ENCODE assay signal across 19 cellular contexts in genomic region chr7:112182749-112183148, GRCh38. TPM values are rescaled to one million over a fixed set of nuclear protein-coding genes. Genes with fewer than 3 reads are reported as not detected.
A peak's percentile ranks its signal among the peaks of the same experiment; 100 is the strongest.
DNase-seq lines count a peak whose midpoint lies in the region; ATAC-seq and TF ChIP-seq lines count a peak whose summit lies in the region.
"Had no signal": no experiment of that assay in that cellular context is flagged by ENCODE, and none has a peak within 500 bp of the region (broad histone marks: within the 10 kb centered on the region; RNA-seq: fewer than 3 reads in every experiment).

No MANE protein-coding gene starts in this region.

- no peak for TF ChIP-seq EP300 in tibial nerve (IDR thresholded peaks at IDR 0.05)

- H3K4me3 ChIP-seq in left ventricle myocardium inferior: no peak overlapping the region
- no peak overlapping the region for H3K4me3 ChIP-seq in tibial nerve
- H3K4me3 ChIP-seq in Caco-2 (ENCODE audit: low read depth, low read length): no peak overlapping the region
- H3K4me3 ChIP-seq: ovary had no signal

- H3K4me1 Mint-ChIP-seq in Caco-2 (ENCODE audit: low read depth, unreplicated experiment): no peaks in the 10 kb centered on the region
- H3K4me1 Mint-ChIP-seq: activated CD4-positive, alpha-beta T cell treated with anti-CD3 and anti-CD28 coated beads for 36 hours; CD8-positive, alpha-beta memory T cell had no signal

- CTCF ChIA-PET in Caco-2 (lab: Charles Lee): no interaction called here

- H3K4me1 ChIP-seq in left ventricle myocardium inferior: peaks cover 89% of the 10 kb centered on the region
- peaks cover 0 to 36% (median 3%) of the 10 kb centered on the region in 4 donors for H3K4me1 ChIP-seq in tibial nerve
- no peaks in the 10 kb centered on the region for H3K4me1 ChIP-seq in Caco-2

- no peaks in the 10 kb centered on the region for H3K9me3 Mint-ChIP-seq in Caco-2 (ENCODE audit: unreplicated experiment)
- H3K9me3 Mint-ChIP-seq: CD8-positive, alpha-beta memory T cell had no signal

- intact Hi-C loops in Right ventricle myocardium superior (cut with DNase I) (no loop called here), cardiac septum (cut with DNase I) (no loop called here), left ventricle myocardium inferior (cut with micrococcal nuclease) (no loop called here), Caco-2 (cut with micrococcal nuclease; ENCODE audit: unreplicated experiment) (no loop called here)

- H3K36me3 ChIP-seq in left ventricle myocardium inferior: no peaks in the 10 kb centered on the region
- H3K36me3 ChIP-seq in tibial nerve: no peaks in the 10 kb centered on the region
- no peaks in the 10 kb centered on the region for H3K36me3 ChIP-seq in Caco-2 (ENCODE audit: control insufficient read depth, insufficient read depth, low read length)
- H3K36me3 ChIP-seq: ovary had no signal

- TF ChIP-seq POLR2A in tibial nerve (IDR thresholded peaks at IDR 0.05): no peak

- H3K27ac ChIP-seq in left ventricle myocardium inferior (replicated peaks) (peak overlapping the region; percentile 37), tibial nerve (no peak overlapping the region)
- H3K27ac ChIP-seq: ovary had no signal

- BruUV-seq in Caco-2 (replicated peaks; lab: Mats Ljungman, UMichigan): no TSS peak

- H3K9me3 ChIP-seq in left ventricle myocardium inferior (replicated peaks) (no peaks in the 10 kb centered on the region), tibial nerve (no peaks in the 10 kb centered on the region), Caco-2 (no peaks in the 10 kb centered on the region)
- H3K9me3 ChIP-seq: ovary had no signal

- H3K27me3 ChIP-seq in left ventricle myocardium inferior (ENCODE audit: low read depth): no peaks in the 10 kb centered on the region
- H3K27me3 ChIP-seq in tibial nerve: no peaks in the 10 kb centered on the region
- peaks cover 1% of the 10 kb centered on the region; the same call in 1 of the 2 replicates for H3K27me3 ChIP-seq in Caco-2 (replicated peaks; ENCODE audit: control insufficient read depth, insufficient read depth, low read length)
- H3K27me3 ChIP-seq: ovary had no signal

- POLR2A ChIA-PET in Caco-2 (lab: Charles Lee): no interaction called here

- TF ChIP-seq CTCF in left ventricle myocardium inferior (IDR thresholded peaks at IDR 0.05; ENCODE audit: borderline replicate concordance): no peak
- TF ChIP-seq CTCF in tibial nerve (IDR thresholded peaks at IDR 0.05): no peak
- TF ChIP-seq CTCF in Caco-2 (IDR thresholded peaks at IDR 0.05; ENCODE audit: insufficient read depth in 1 of 2, low read depth in 1 of 2, low read length in 1 of 2, severe bottlenecking in 1 of 2, unreplicated experiment in 1 of 2): no peak

- no peak overlapping the region for H3K4me3 Mint-ChIP-seq in Caco-2 (ENCODE audit: unreplicated experiment)
- H3K4me3 Mint-ChIP-seq: activated CD4-positive, alpha-beta T cell treated with anti-CD3 and anti-CD28 coated beads for 36 hours; CD8-positive, alpha-beta memory T cell had no signal

- peaks cover 6% of the 10 kb centered on the region for H3K27me3 Mint-ChIP-seq in Caco-2 (ENCODE audit: insufficient read depth, unreplicated experiment)

- H3K27ac Mint-ChIP-seq in Caco-2 (ENCODE audit: unreplicated experiment): no peak overlapping the region
- H3K27ac Mint-ChIP-seq: activated CD4-positive, alpha-beta T cell treated with anti-CD3 and anti-CD28 coated beads for 36 hours; CD8-positive, alpha-beta memory T cell had no signal

- peak; percentile 74 for ATAC-seq in Right ventricle myocardium superior (ENCODE audit: poor library complexity)
- ATAC-seq in GM18517 (IDR thresholded peaks at IDR 0.05; ENCODE audit: unreplicated experiment): no peak
- ATAC-seq in HG03442 (IDR thresholded peaks at IDR 0.05; ENCODE audit: unreplicated experiment): no peak
- ATAC-seq: activated CD4-positive, alpha-beta T cell treated with anti-CD3 and anti-CD28 coated beads for 36 hours had no signal

- no peaks in the 10 kb centered on the region for H3K36me3 Mint-ChIP-seq in Caco-2 (ENCODE audit: insufficient read depth, unreplicated experiment)
- H3K36me3 Mint-ChIP-seq: CD8-positive, alpha-beta memory T cell had no signal

- 48 to 54% methylated on average over 5 of the region's 5 CpGs for WGBS in tibial nerve, 2 donors

- peak; percentile 77 for DNase-seq in Right ventricle myocardium superior
- no peak for DNase-seq in cardiac septum (ENCODE audit: low spot score)
- peak; percentile 61 for DNase-seq in left ventricle myocardium inferior
- DNase-seq in myocyte (ENCODE audit: low read depth): peak; percentile 42
- DNase-seq in tibial nerve (ENCODE audit: low spot score in 2 of 2): no peak
- DNase-seq in Caco-2: no peak
- DNase-seq: activated CD4-positive, alpha-beta T cell treated with anti-CD3 and anti-CD28 coated beads for 36 hours; activated naive CD4-positive, alpha-beta T cell; CD8-positive, alpha-beta memory T cell; dermis blood vessel endothelial cell; erythroblast; NCI-H146; NCI-H345; SIG-M5; stimulated activated naive CD4-positive, alpha-beta T cell treated with Interleukin-2 at 50 U/mL for 16 hours; T-helper 9 cell had no signal

RNA-seq across cellular contexts. Expression of gene DOCK4, which starts 23.4 kb away (rescaled TPM):
- 14.9 TPM for total RNA-seq in Right ventricle myocardium superior
- 18.5 TPM for total RNA-seq in cardiac septum
- 15.2 TPM for total RNA-seq in left ventricle myocardium inferior
- total RNA-seq in myocyte: 13.2 and 16.3 TPM in 2 replicates
- 2.0 TPM for polyA plus RNA-seq in myocyte (2012)
- 10 to 100 TPM; 30.8 to 49.8 (median 37.2) TPM for total RNA-seq in tibial nerve
- total RNA-seq in Caco-2 (2022): 2.0 and 2.7 TPM in 2 replicates
- polyA plus RNA-seq: CD8-positive, alpha-beta memory T cell had no signal

RNA-seq across cellular contexts. Expression of gene ZNF277, which starts 23.7 kb away (rescaled TPM):
- total RNA-seq in Right ventricle myocardium superior (12.6 TPM), cardiac septum (16.3 TPM), left ventricle myocardium inferior (14.6 TPM), myocyte (31.4 and 42.9 TPM in 2 replicates), tibial nerve (10 to 100 TPM; 16.5 to 25.8 (median 19.1) TPM), Caco-2 (2022) (22.8 and 23.2 TPM in 2 replicates)
- 9.5 TPM for polyA plus RNA-seq in myocyte (2012)

Comparison
In these comparisons a context has a peak if more than half of its experiments do, and no peak if none do; other contexts are left out.
1. DNase-seq: peak in Right ventricle myocardium superior (single experiment), left ventricle myocardium inferior (single experiment) and myocyte (single experiment); none in cardiac septum (single experiment), tibial nerve (0 of 2) and Caco-2 (0 of 2).